In genomic region chr6:121522771-121523386, GRCh38 we compare ENCODE assay signal across 12 cellular contexts.
DNase-seq lines count a peak whose midpoint lies in the region; ATAC-seq and TF ChIP-seq lines count a peak whose summit lies in the region.
"Had no signal": no experiment of that assay in that cellular context is flagged by ENCODE, and none has a peak within 500 bp of the region (broad histone marks: within the 10 kb centered on the region; RNA-seq: fewer than 3 reads in every experiment).

No MANE protein-coding gene starts in this region.

- in situ Hi-C loops in G401 (cut with HindIII; ENCODE audit: low sequenced_read_pairs) = no loop called here

- 80 to 88% methylated on average over 3 of the region's 3 CpGs for WGBS in upper lobe of left lung, 2 donors

- H3K27me3 ChIP-seq in muscle layer of duodenum (ENCODE audit: low read depth, low read length) (no peaks in the 10 kb centered on the region), upper lobe of left lung (no peaks in the 10 kb centered on the region)

- ATAC-seq in upper lobe of left lung (ENCODE audit: low FRiP score in 2 of 2) = no peak
- ATAC-seq: activated CD4-positive, alpha-beta T cell treated with anti-CD3 and anti-CD28 coated beads for 36 hours had no signal

- H3K4me1 ChIP-seq in muscle layer of duodenum (ENCODE audit: control insufficient read depth in 1 of 2, insufficient read depth in 2 of 2, low read length in 2 of 2) (no peaks in the 10 kb centered on the region), upper lobe of left lung (peaks cover 0 to 6% (median 3%) of the 10 kb centered on the region in 4 donors)

- no peak for TF ChIP-seq POLR2A in upper lobe of left lung (IDR thresholded peaks at IDR 0.05)

- H3K4me3 ChIP-seq in coronary artery = peak overlapping the region; percentile 52
- no peak overlapping the region for H3K4me3 ChIP-seq in muscle layer of duodenum (ENCODE audit: low read depth in 1 of 2, low read length in 2 of 2)
- H3K4me3 ChIP-seq in upper lobe of left lung = no peak overlapping the region

- no peak for TF ChIP-seq EP300 in upper lobe of left lung (IDR thresholded peaks at IDR 0.05)

- H3K27ac ChIP-seq in coronary artery = peak overlapping the region; percentile 68 to 88
- H3K27ac ChIP-seq in muscle layer of duodenum (ENCODE audit: low read length) = peak overlapping the region; percentile 82
- H3K27ac ChIP-seq in upper lobe of left lung = peak overlapping the region; percentile 15 to 81 (median 54)

- H3K36me3 ChIP-seq in muscle layer of duodenum (ENCODE audit: control insufficient read depth in 1 of 2, insufficient read depth in 2 of 2, low read length in 2 of 2) (peaks cover 0 to 18% of the 10 kb centered on the region in 2 donors), upper lobe of left lung (no peaks in the 10 kb centered on the region)

- TF ChIP-seq CTCF in coronary artery (IDR thresholded peaks at IDR 0.05) (no peak), upper lobe of left lung (IDR thresholded peaks at IDR 0.05) (no peak)

- peak; percentile 71 for DNase-seq in LHCN-M2 (ENCODE audit: low read depth)
- no peak for DNase-seq in coronary artery (ENCODE audit: low spot score)
- DNase-seq in upper lobe of left lung = no peak
- DNase-seq in superior temporal gyrus (ENCODE audit: extremely low spot score) = no peak
- DNase-seq in NCI-H2107 (lab: John Stamatoyannopoulos, UW) = no peak
- DNase-seq in G401 (ENCODE audit: low spot score) = no peak
- DNase-seq: activated CD4-positive, alpha-beta T cell treated with anti-CD3 and anti-CD28 coated beads for 36 hours; activated gamma-delta T cell; NCI-H1048; NCI-H524; nephron progenitor cell had no signal

- no peaks in the 10 kb centered on the region for H3K9me3 ChIP-seq in muscle layer of duodenum (ENCODE audit: control insufficient read depth in 1 of 2, low read length in 2 of 2)
- no peaks in the 10 kb centered on the region for H3K9me3 ChIP-seq in upper lobe of left lung
